In the genomic region with DNA sequence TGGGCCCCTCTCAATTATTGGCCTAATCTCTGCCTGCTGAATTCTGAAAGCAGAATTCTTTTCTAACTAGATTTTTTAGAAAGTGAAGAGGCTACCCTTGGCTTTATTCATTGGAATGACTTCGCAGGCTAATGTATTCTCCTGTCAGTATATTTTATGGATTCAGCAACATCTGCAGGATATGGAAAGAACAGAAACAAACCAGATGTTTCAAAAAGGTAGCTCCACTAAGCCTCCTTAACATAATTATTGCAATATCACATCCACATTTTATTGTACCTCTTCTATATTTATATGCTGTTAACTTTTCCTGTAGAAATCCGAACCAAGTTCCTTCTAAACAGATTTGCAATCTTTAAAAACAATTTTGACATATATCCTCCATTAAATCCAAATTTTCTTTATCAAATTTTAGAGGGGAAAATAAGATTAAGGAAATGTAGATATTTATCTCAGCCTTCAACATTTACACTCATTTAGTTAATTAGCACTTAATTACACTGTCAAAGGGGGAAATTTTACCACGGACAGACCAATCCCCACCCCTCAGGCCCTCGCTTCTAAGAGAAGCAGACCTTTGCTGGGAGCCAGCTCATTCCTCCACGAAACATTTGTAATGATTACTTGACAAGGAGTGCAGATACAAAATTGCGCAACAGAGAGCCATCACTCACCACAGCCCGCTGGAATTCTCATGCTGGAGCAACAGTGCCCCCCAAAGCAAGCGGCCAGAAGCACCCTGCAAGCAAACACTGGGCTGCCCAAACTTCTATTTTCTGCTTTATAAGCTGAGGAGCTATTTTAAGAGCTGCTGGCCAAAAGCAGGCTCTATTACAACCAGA, we compare ENCODE assay signal across 1 cellular context.
TF ChIP-seq lines count a peak whose summit lies in the region.

No MANE protein-coding gene starts in this region.

TF ChIP-seq in H1, 55 proteins besides CTCF, POLR2A, EP300 and RAD21:
- no peak for TF ChIP-seq TCF12 (IDR thresholded peaks at IDR 0.05; ENCODE audit: low read depth, low read length)
- 0 out of 2 replicates have a peak, but pooled peaks have one; percentile 33 for TF ChIP-seq TEAD4 (IDR thresholded peaks at IDR 0.05; ENCODE audit: low read depth, low read length)
- TF ChIP-seq JUND (IDR thresholded peaks at IDR 0.05; ENCODE audit: low read length), result 0 out of 2 replicates have a peak, but pooled peaks have one; percentile 27
- peak; percentile 100 for TF ChIP-seq CEBPB (IDR thresholded peaks at IDR 0.05; ENCODE audit: low read depth, low read length)
